8 cellular contexts compared by ENCODE assay signal in genomic region chr1:186722711-186723309, GRCh38. TPM values are rescaled to one million over a fixed set of nuclear protein-coding genes. Genes with fewer than 3 reads are reported as not detected.
A peak's percentile ranks its signal among the peaks of the same experiment; 100 is the strongest.
DNase-seq lines count a peak whose midpoint lies in the region; ATAC-seq and TF ChIP-seq lines count a peak whose summit lies in the region.

No MANE protein-coding gene starts in this region.

- H4K91ac ChIP-seq in IMR-90 (ENCODE audit: insufficient read depth, low read depth, low read length): no peak overlapping the region

- ATAC-seq in GM21367 (IDR thresholded peaks at IDR 0.05; ENCODE audit: unreplicated experiment) (peak; percentile 91), IMR-90 (ENCODE audit: low read depth) (peak; percentile 49; the same call in 1 of the 2 replicates)

- in situ Hi-C loops in IMR-90 (cut with MboI; ENCODE audit: low sequenced_read_pairs): no loop called here

- H3K79me1 ChIP-seq in IMR-90 (ENCODE audit: low read depth in 1 of 2, low read length in 2 of 2): no peaks in the 10 kb centered on the region

- CTCF ChIA-PET in IMR-90 (lab: Yijun Ruan, JAX): interaction anchor here (0.6 to 1.0 kb wide), 9 partner anchors 11 to 504 kb away, joined by 3 to 6 read pairs (median 3); no protein-coding TSS in a partner anchor

- no CpG with 5 or more reads among the region's 3 CpGs for WGBS in IMR-90 (ENCODE audit: extremely low coverage in 2 of 2, insufficient read length in 1 of 2), 2 experiments

- no peak overlapping the region for H2AK9ac ChIP-seq in IMR-90 (replicated peaks; ENCODE audit: low read depth, low read length, poor library complexity)

- no peaks in the 10 kb centered on the region for H3K36me3 ChIP-seq in IMR-90 (ENCODE audit: control insufficient read depth, insufficient read depth, low read length)

- no peak overlapping the region for H2BK20ac ChIP-seq in IMR-90 (ENCODE audit: low read depth, low read length)

- H3K4ac ChIP-seq in IMR-90 (ENCODE audit: low read depth, low read length): no peak overlapping the region

- no peaks in the 10 kb centered on the region for H4K20me1 ChIP-seq in IMR-90 (ENCODE audit: insufficient read depth, low read length)

- no peak overlapping the region for H2BK15ac ChIP-seq in IMR-90 (ENCODE audit: low read depth, low read length)

- H2BK5ac ChIP-seq in IMR-90 (ENCODE audit: low read depth, low read length, poor library complexity, severe bottlenecking): no peak overlapping the region

- no peaks in the 10 kb centered on the region for H3K4me1 ChIP-seq in IMR-90 (ENCODE audit: control insufficient read depth, insufficient read depth, low read length)

- TF ChIP-seq CTCF in IMR-90 (conservative IDR thresholded peaks at IDR 0.05; ENCODE audit: low read depth, low read length) (peak; percentile 57), VCaP (conservative IDR thresholded peaks at IDR 0.05) (peak; percentile 59)

- H3K4me2 ChIP-seq in IMR-90 (ENCODE audit: low read depth, low read length): no peak overlapping the region

- dilution Hi-C loops in IMR-90 (cut with HindIII; ENCODE audit: low sequenced_read_pairs, unreplicated experiment): no loop called here

- H3K27ac ChIP-seq in IMR-90 (ENCODE audit: insufficient read depth, low read length) (no peak overlapping the region), VCaP (no peak overlapping the region), caudate nucleus (ENCODE audit: low read depth, low read length) (no peak overlapping the region)

- H3K4me3 ChIP-seq in IMR-90 (ENCODE audit: insufficient read depth, low read depth, low read length): no peak overlapping the region

- peak; percentile 3 for DNase-seq in DMS153 treated with DMSO at 0.1 percent for 48 hours (lab: John Stamatoyannopoulos, UW; ENCODE audit: unreplicated experiment)
- no peak for DNase-seq in DMS153 (lab: John Stamatoyannopoulos, UW)
- peak; percentile 52 for DNase-seq in IMR-90
- DNase-seq in kidney glomerular epithelial cell (lab: John Stamatoyannopoulos, UW): peak; percentile 28
- DNase-seq in caudate nucleus (lab: John Stamatoyannopoulos, UW): no peak
- DNase-seq in HK-2 (ENCODE audit: unreplicated experiment): no peak

- no peak overlapping the region for H4K5ac ChIP-seq in IMR-90 (ENCODE audit: low read depth, low read length)

- POLR2A ChIA-PET in IMR-90 (lab: Charles Lee; ENCODE audit: unreplicated experiment): no interaction called here

- no peak overlapping the region for H4K8ac ChIP-seq in IMR-90 (ENCODE audit: low read depth in 2 of 2, low read length in 2 of 2)

- H3K23ac ChIP-seq in IMR-90 (ENCODE audit: low read depth, low read length): no peak overlapping the region

- H3K27me3 ChIP-seq in IMR-90 (ENCODE audit: control insufficient read depth, insufficient read depth, low read length): no peaks in the 10 kb centered on the region

- TF ChIP-seq POLR2A in IMR-90 (IDR thresholded peaks at IDR 0.05; ENCODE audit: low read depth, low read length): no peak

- peak; percentile 50 for TF ChIP-seq RAD21 in IMR-90 (IDR thresholded peaks at IDR 0.05; ENCODE audit: low read length)

- no peak overlapping the region for H2AK5ac ChIP-seq in IMR-90 (ENCODE audit: low read depth, low read length)

- H3K14ac ChIP-seq in IMR-90 (replicated peaks; ENCODE audit: low read depth, low read length): no peak overlapping the region

- no peak overlapping the region for H3K18ac ChIP-seq in IMR-90 (ENCODE audit: low read depth, low read length)

- no TSS peak for BruUV-seq in IMR-90 (replicated peaks; lab: Mats Ljungman, UMichigan)

- H2AFZ ChIP-seq in IMR-90 (replicated peaks; ENCODE audit: low read length, poor library complexity): no peak overlapping the region

- H3K9me3 ChIP-seq in IMR-90 (ENCODE audit: control insufficient read depth, insufficient read depth, low read length): no peaks in the 10 kb centered on the region

- H2BK120ac ChIP-seq in IMR-90 (ENCODE audit: low read depth, low read length): no peak overlapping the region

- H3K9me1 ChIP-seq in IMR-90 (ENCODE audit: insufficient read depth, low read length): no peaks in the 10 kb centered on the region

- no peak overlapping the region for H3K56ac ChIP-seq in IMR-90 (ENCODE audit: extremely low read depth, insufficient read depth, low read length)

- no peak overlapping the region for H3K9ac ChIP-seq in IMR-90 (ENCODE audit: low read depth, low read length)

- intact Hi-C loops in IMR-90 (cut with micrococcal nuclease): loop anchor here (5.0 kb wide), 1 partner anchor 264 kb away; no protein-coding TSS in a partner anchor

TF ChIP-seq in IMR-90, 13 proteins besides CTCF, POLR2A, EP300 and RAD21:
- TF ChIP-seq USF2 (IDR thresholded peaks at IDR 0.05; ENCODE audit: low read depth, low read length) (no peak), MAZ (IDR thresholded peaks at IDR 0.05; ENCODE audit: borderline replicate concordance, low read depth, low read length) (no peak), MXI1 (IDR thresholded peaks at IDR 0.05; ENCODE audit: borderline replicate concordance, low read depth, low read length) (no peak), SMC3 (IDR thresholded peaks at IDR 0.05; ENCODE audit: low read depth, low read length) (peak; percentile 48), MAFK (IDR thresholded peaks at IDR 0.05; ENCODE audit: low read depth, low read length) (no peak), RCOR1 (IDR thresholded peaks at IDR 0.05; ENCODE audit: insufficient replicate concordance, low read length) (no peak)

RNA-seq across cellular contexts. Expression of gene PTGS2, which starts 42.6 kb away (rescaled TPM):
- 4.8 and 6.9 TPM in 2 replicates for total RNA-seq in IMR-90 (2012; rRNA removed)
- polyA plus RNA-seq in IMR-90 (2012; rRNA removed): 3.4 and 6.3 TPM in 2 replicates
- polyA plus RNA-seq in IMR-90 (2012; cell fraction: cytosol; rRNA removed): 3.8 and 13.3 TPM in 2 replicates
- 24.8 and 38.9 TPM in 2 replicates for polyA plus RNA-seq in IMR-90 (2012; cell fraction: nucleus; rRNA removed; ENCODE audit: low replicate concordance)

Comparison
In these comparisons a context has a peak if more than half of its experiments do, and no peak if none do; other contexts are left out.
1. DNase-seq: peak in DMS153 treated with DMSO at 0.1 percent for 48 hours (single experiment), IMR-90 (single experiment) and kidney glomerular epithelial cell (single experiment); none in DMS153 (single experiment), caudate nucleus (0 of 61) and HK-2 (single experiment).